ENCODE assay signal across 22 cellular contexts in the genomic region with DNA sequence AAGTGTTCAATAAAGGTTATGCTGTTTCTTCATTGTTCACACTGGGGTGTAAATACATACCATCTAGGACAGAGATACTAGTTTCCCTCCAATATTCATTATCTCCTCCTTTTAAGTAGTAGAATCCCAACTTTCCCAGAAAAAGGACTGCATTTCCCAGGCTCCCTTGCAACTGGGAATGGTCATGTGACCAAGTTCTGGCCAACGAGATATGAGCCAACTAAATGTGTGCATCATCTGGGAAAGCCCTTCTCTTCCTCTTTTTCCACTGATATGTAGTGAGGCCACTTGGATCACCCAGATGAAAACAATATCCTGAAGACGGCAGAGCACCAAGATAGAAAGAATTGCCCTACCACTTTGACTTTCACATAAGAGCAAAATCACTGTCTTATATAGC.
"Had no signal": no experiment of that assay in that cellular context is flagged by ENCODE, and none has a peak within 500 bp of the region (broad histone marks: within the 10 kb centered on the region; RNA-seq: fewer than 3 reads in every experiment).

No MANE protein-coding gene starts in this region.

- H3K79me2 ChIP-seq: parathyroid adenoma had no signal

- H3K27me3 ChIP-seq: heart left ventricle, sigmoid colon, transverse colon had no signal

- DNase-seq: effector CD4-positive, alpha-beta T cell; endodermal cell; heart left ventricle; hippocampal formation; kidney glomerular epithelial cell; mammary epithelial cell; naive thymus-derived CD4-positive, alpha-beta T cell; nephron progenitor cell; retina; sigmoid colon; stimulated activated CD4-positive, alpha-beta T cell treated with anti-CD3 and anti-CD28 coated beads, Interleukin-2, amount 100 ng/mL, for 24 hours; stimulated activated CD4-positive, alpha-beta T cell treated with anti-CD3 and anti-CD28 coated beads, Interleukin-4, amount 100 ng/mL, for 4 hours; stimulated activated naive B cell treated with anti-CD40 and anti-IgM and Interleukin-4, amounts not matched to agents 10 μg/mL and 1 μg/mL and 100 μg/mL, for 72 hours; stimulated activated naive CD8-positive, alpha-beta T cell treated with anti-CD3 and anti-CD28 coated beads, Interleukin-15, amount 100 ng/mL, for 72 hours; transverse colon had no signal

- H3K4me3 ChIP-seq: coronary artery, heart left ventricle, prostate gland, sigmoid colon, skin epidermis, thoracic aorta, transverse colon had no signal

- H3K9ac ChIP-seq: parathyroid adenoma had no signal

- H2AFZ ChIP-seq: parathyroid adenoma had no signal

- H3K27ac ChIP-seq: coronary artery, heart left ventricle, parathyroid adenoma, prostate gland, sigmoid colon, skin epidermis, thoracic aorta, transverse colon had no signal

- ATAC-seq: heart left ventricle; naive thymus-derived CD4-positive, alpha-beta T cell; stimulated activated naive B cell treated with anti-CD40 and anti-IgM and Interleukin-4, amounts not matched to agents 10 μg/mL and 1 μg/mL and 100 μg/mL, for 72 hours; stimulated activated naive CD8-positive, alpha-beta T cell treated with anti-CD3 and anti-CD28 coated beads, Interleukin-15, amount 100 ng/mL, for 72 hours had no signal

- H3K9me3 ChIP-seq: prostate gland, thoracic aorta, transverse colon had no signal

- FAIRE-seq: endothelial cell of umbilical vein, frontal cortex had no signal

- H3K4me1 ChIP-seq: heart left ventricle, prostate gland, sigmoid colon, transverse colon had no signal

- H3K36me3 ChIP-seq: heart left ventricle, prostate gland, sigmoid colon, thoracic aorta, transverse colon had no signal
